17 cellular contexts compared by ENCODE assay signal in the genomic region with DNA sequence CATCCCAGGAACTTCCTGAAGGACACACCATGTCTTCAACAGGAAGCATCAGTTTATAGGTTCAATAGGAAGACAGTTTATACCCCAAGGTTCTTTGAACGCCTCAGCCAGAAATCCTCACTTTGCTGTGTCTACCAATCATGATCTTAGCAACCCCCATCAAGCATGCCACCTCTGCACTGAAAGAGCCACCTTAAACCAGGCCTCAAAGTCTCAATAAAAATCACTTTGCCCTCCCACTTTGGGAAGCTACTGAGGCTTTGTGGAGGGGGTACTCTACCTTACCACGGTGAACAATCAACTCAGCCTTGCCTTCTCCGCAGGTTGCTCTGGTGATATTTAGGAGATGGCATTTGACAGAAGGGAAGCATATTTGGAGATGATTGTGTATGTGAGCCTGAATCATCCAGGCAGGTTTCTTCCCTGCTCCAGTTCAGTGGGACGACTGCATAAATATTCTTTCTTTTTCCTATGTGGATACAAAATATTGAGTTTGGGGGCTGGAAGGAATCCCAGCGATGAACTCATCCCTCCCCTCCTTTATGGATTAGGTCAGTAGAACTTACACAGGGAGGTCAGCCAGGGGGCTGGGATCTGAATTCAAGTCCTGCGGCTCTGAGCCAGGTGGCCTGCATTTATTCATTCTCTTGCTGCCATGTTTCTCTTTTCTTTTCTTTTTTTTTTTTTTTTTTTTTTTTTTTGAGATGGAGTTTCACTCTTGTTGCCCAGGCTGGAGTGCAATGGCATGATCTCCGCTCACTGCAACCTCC. TPM values are rescaled to one million over a fixed set of nuclear protein-coding genes. Genes with fewer than 3 reads are reported as not detected.
DNase-seq lines count a peak whose midpoint lies in the region; ATAC-seq and TF ChIP-seq lines count a peak whose summit lies in the region.
"Had no signal": no experiment of that assay in that cellular context is flagged by ENCODE, and none has a peak within 500 bp of the region (broad histone marks: within the 10 kb centered on the region; RNA-seq: fewer than 3 reads in every experiment).

No MANE protein-coding gene starts in this region.

- no peaks in the 10 kb centered on the region for H3K9me3 Mint-ChIP-seq in activated CD8-positive, alpha-beta memory T cell treated with anti-CD3 and anti-CD28 coated beads, Interleukin-2, amount 10 ng/mL, durations not matched to agents 7 days and 5 days (ENCODE audit: low read depth)
- H3K9me3 Mint-ChIP-seq in endothelial cell (ENCODE audit: unreplicated experiment) (no peaks in the 10 kb centered on the region), nephron (peaks cover 3% of the 10 kb centered on the region)
- H3K9me3 Mint-ChIP-seq: CD4-positive, alpha-beta T cell; GM23338 had no signal

- DNase-seq in activated CD8-positive, alpha-beta memory T cell treated with anti-CD3 and anti-CD28 coated beads for 24 hours: peak; percentile 28
- DNase-seq in activated CD8-positive, alpha-beta memory T cell treated with anti-CD3 and anti-CD28 coated beads, Interleukin-2, amount 10 ng/mL, durations not matched to agents 7 days and 5 days: no peak
- no peak for DNase-seq in endothelial cell (ENCODE audit: low spot score)
- DNase-seq in effector memory CD4-positive, alpha-beta T cell: no peak
- DNase-seq: AML-193; C1 segment of cervical spinal cord; Calu3; CD4-positive, alpha-beta T cell; DMS 273 treated with DMSO at 0.1 percent for 48 hours; H7 had no signal

- peaks cover 4% of the 10 kb centered on the region for H3K4me1 Mint-ChIP-seq in activated CD8-positive, alpha-beta memory T cell treated with anti-CD3 and anti-CD28 coated beads, Interleukin-2, amount 10 ng/mL, durations not matched to agents 7 days and 5 days
- H3K4me1 Mint-ChIP-seq in endothelial cell (ENCODE audit: unreplicated experiment): peaks cover 60% of the 10 kb centered on the region
- H3K4me1 Mint-ChIP-seq in nephron: peaks cover 47% of the 10 kb centered on the region

- peaks cover 55% of the 10 kb centered on the region for H3K4me1 ChIP-seq in BLaER1
- H3K4me1 ChIP-seq in effector memory CD4-positive, alpha-beta T cell (ENCODE audit: control insufficient read depth, insufficient read depth, low read length, poor library complexity, severe bottlenecking): no peaks in the 10 kb centered on the region

- H3K36me3 ChIP-seq in BLaER1: no peaks in the 10 kb centered on the region
- no peaks in the 10 kb centered on the region for H3K36me3 ChIP-seq in effector memory CD4-positive, alpha-beta T cell (ENCODE audit: control insufficient read depth, insufficient read depth, low read length)

- H3K27ac ChIP-seq in BLaER1: no peak overlapping the region
- H3K27ac ChIP-seq in effector memory CD4-positive, alpha-beta T cell (ENCODE audit: insufficient read depth, low read length, poor library complexity, severe bottlenecking): no peak overlapping the region
- H3K27ac ChIP-seq: 22Rv1 had no signal

- no peak for TF ChIP-seq CTCF in endothelial cell (IDR thresholded peaks at IDR 0.05; ENCODE audit: unreplicated experiment)
- TF ChIP-seq CTCF in nephron (IDR thresholded peaks at IDR 0.05; ENCODE audit: unreplicated experiment in 3 of 3): no peak

- H3K4me2 ChIP-seq in BLaER1: 0 out of 2 replicates have a peak overlapping the region, but pooled peaks have one; percentile 83
- H3K4me2 ChIP-seq: GM23338 had no signal

- CTCF ChIA-PET in activated CD8-positive, alpha-beta memory T cell treated with anti-CD3 and anti-CD28 coated beads, Interleukin-2, amount 10 ng/mL, durations not matched to agents 7 days and 5 days (lab: Charles Lee): interaction anchor here (2.1 kb wide), 1 partner anchor 8 kb away, joined by 6 read pairs; no protein-coding TSS in a partner anchor

- no peak overlapping the region for H3K4me3 ChIP-seq in BLaER1
- H3K4me3 ChIP-seq in effector memory CD4-positive, alpha-beta T cell (ENCODE audit: insufficient read depth, low read depth, low read length, poor library complexity, severe bottlenecking): no peak overlapping the region
- H3K4me3 ChIP-seq: GM12878, GM23338 had no signal

- peaks cover 31% of the 10 kb centered on the region for H3K27me3 Mint-ChIP-seq in activated CD8-positive, alpha-beta memory T cell treated with anti-CD3 and anti-CD28 coated beads, Interleukin-2, amount 10 ng/mL, durations not matched to agents 7 days and 5 days
- H3K27me3 Mint-ChIP-seq in endothelial cell (ENCODE audit: unreplicated experiment): peaks cover 6% of the 10 kb centered on the region
- peaks cover 3% of the 10 kb centered on the region for H3K27me3 Mint-ChIP-seq in nephron (ENCODE audit: low read depth)

- H3K36me3 Mint-ChIP-seq in activated CD8-positive, alpha-beta memory T cell treated with anti-CD3 and anti-CD28 coated beads, Interleukin-2, amount 10 ng/mL, durations not matched to agents 7 days and 5 days: no peaks in the 10 kb centered on the region
- H3K36me3 Mint-ChIP-seq in endothelial cell (ENCODE audit: low read depth, unreplicated experiment) (peaks cover 3% of the 10 kb centered on the region), nephron (ENCODE audit: low read depth) (peaks cover 3% of the 10 kb centered on the region)

- H3K9me3 ChIP-seq in BLaER1: no peaks in the 10 kb centered on the region
- no peaks in the 10 kb centered on the region for H3K9me3 ChIP-seq in effector memory CD4-positive, alpha-beta T cell (ENCODE audit: control insufficient read depth, low read length)

- no peak for ATAC-seq in activated CD8-positive, alpha-beta memory T cell treated with anti-CD3 and anti-CD28 coated beads, Interleukin-2, amount 10 ng/mL, durations not matched to agents 7 days and 5 days
- ATAC-seq in HG03108 (IDR thresholded peaks at IDR 0.05; ENCODE audit: unreplicated experiment) (no peak), HG02623 (IDR thresholded peaks at IDR 0.05; ENCODE audit: unreplicated experiment) (no peak)
- ATAC-seq: GM12878, GM23338 had no signal

- no peak overlapping the region for H3K27ac Mint-ChIP-seq in activated CD8-positive, alpha-beta memory T cell treated with anti-CD3 and anti-CD28 coated beads, Interleukin-2, amount 10 ng/mL, durations not matched to agents 7 days and 5 days
- peak overlapping the region; percentile 58 for H3K27ac Mint-ChIP-seq in endothelial cell (ENCODE audit: unreplicated experiment)
- H3K27ac Mint-ChIP-seq in nephron: peak overlapping the region in 2 of 3 experiments; percentile 19 to 36
- H3K27ac Mint-ChIP-seq: CD4-positive, alpha-beta T cell; GM23338 had no signal

- H3K27me3 ChIP-seq in BLaER1: no peaks in the 10 kb centered on the region
- H3K27me3 ChIP-seq in effector memory CD4-positive, alpha-beta T cell (replicated peaks; ENCODE audit: control insufficient read depth, insufficient read depth, low read length, poor library complexity, severe bottlenecking): no peaks in the 10 kb centered on the region

- no peak overlapping the region for H3K4me3 Mint-ChIP-seq in activated CD8-positive, alpha-beta memory T cell treated with anti-CD3 and anti-CD28 coated beads, Interleukin-2, amount 10 ng/mL, durations not matched to agents 7 days and 5 days
- H3K4me3 Mint-ChIP-seq in endothelial cell (ENCODE audit: unreplicated experiment) (no peak overlapping the region), nephron (no peak overlapping the region)
- H3K4me3 Mint-ChIP-seq: CD4-positive, alpha-beta T cell; GM23338 had no signal

- H3K9ac ChIP-seq in BLaER1: no peak overlapping the region

- H4K20me1 ChIP-seq in BLaER1: no peaks in the 10 kb centered on the region

RNA-seq across cellular contexts. Expression of a gene that starts 42.8 kb away (rescaled TPM):
- total RNA-seq in activated CD8-positive, alpha-beta memory T cell treated with anti-CD3 and anti-CD28 coated beads, Interleukin-2, amount 10 ng/mL, durations not matched to agents 7 days and 5 days: 1 to 10 TPM; 3.3 to 8.1 TPM
- 166 TPM for total RNA-seq in endothelial cell (ENCODE audit: unreplicated experiment)

Comparison
In these comparisons a context has a peak if more than half of its experiments do, and no peak if none do; other contexts are left out.
1. RNA of a gene that starts 42.8 kb away (total RNA-seq): 166 TPM in endothelial cell (single experiment); 3.3 to 8.1 TPM in activated CD8-positive, alpha-beta memory T cell treated with anti-CD3 and anti-CD28 coated beads, Interleukin-2, amount 10 ng/mL, durations not matched to agents 7 days and 5 days; every median in the first group is over 10 times any median in the second.